Comparison of ENCODE assay signal across 3 cellular contexts in the genomic region with DNA sequence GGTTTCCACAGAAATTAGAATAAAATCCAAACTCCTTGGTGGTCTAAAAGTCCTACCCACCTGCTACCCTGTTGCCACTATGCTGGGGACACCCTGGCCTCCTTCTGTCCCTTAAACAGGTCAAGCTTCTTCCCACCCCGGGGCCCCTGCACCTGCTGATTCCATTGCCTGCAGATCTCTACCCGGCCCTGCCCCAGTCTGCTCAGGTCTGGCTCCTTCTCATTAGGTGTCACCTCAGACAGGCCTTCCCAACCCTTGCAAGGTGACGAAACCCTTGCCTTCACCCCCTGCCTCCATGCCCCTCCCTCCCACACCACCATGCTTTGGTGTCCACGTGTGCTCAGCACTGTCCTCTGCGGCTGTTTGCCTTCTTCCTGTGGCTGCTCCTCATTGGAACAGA.
"Had no signal": no experiment of that assay in that cellular context is flagged by ENCODE, and none has a peak within 500 bp of the region (broad histone marks: within the 10 kb centered on the region; RNA-seq: fewer than 3 reads in every experiment).

No MANE protein-coding gene starts in this region.

- H3K4me3 ChIP-seq: GM12878 had no signal

- ATAC-seq: GM12878 had no signal

- DNase-seq: GDM1, GF-D8 had no signal
